In the genomic region with DNA sequence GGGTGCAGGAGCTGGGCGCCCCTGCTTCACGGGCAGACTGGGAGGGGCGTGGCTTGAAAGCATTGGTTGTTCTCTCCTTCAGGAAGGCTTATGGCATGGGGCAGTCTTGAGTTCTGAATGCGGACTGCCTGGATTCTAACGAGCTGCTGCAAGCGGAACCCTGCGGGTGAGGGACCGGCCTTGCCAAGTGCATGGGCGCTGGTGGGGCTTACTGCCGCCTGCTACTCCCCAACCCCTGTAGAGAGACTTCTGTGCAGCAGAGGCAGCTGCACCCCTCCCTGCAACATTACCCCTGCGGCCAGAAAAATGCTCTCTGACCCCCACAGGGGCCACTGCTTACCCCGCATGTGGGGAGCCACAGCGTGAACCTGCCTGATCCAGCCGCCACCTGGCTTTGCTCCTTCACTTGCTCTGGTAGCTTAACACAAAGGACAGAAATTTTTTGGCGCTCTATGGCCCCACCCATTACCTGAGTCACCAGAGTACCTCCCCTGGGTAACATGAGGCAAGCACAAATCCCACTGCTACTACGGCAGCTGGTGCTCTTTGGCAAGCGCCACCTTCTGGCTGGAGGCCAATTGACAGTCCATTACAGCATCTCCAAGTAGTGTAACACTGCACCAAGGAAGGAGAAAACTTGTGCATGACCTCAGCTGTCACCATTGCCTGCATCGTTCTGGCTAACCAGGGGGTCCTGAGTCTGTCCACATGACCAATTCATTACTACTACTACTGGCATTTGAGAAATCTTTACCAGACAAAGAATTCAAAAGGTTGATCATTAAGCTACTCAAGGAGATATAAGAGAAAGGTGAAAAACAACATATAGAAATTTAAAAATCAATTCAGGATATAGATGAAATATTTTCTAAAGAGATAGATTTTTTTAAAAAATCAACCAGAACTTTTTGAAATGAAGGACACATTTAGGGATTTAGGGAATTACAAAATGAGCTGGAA, we compare ENCODE assay signal across 8 cellular contexts. TPM values are rescaled to one million over a fixed set of nuclear protein-coding genes. Genes with fewer than 3 reads are reported as not detected.
DNase-seq lines count a peak whose midpoint lies in the region; ATAC-seq and TF ChIP-seq lines count a peak whose summit lies in the region.

No MANE protein-coding gene starts in this region.

- H3K9me3 ChIP-seq in IMR-90 (ENCODE audit: control insufficient read depth, insufficient read depth, low read length) (no peaks in the 10 kb centered on the region), parathyroid adenoma (ENCODE audit: control insufficient read depth, low read length) (no peaks in the 10 kb centered on the region), tibial nerve (peaks cover 0 to 16% (median 0%) of the 10 kb centered on the region in 4 donors)

- no peaks in the 10 kb centered on the region for H3K36me3 ChIP-seq in IMR-90 (ENCODE audit: control insufficient read depth, insufficient read depth, low read length)
- H3K36me3 ChIP-seq in parathyroid adenoma (ENCODE audit: control insufficient read depth, insufficient read depth, low read length), result no peaks in the 10 kb centered on the region
- H3K36me3 ChIP-seq in tibial nerve, result no peaks in the 10 kb centered on the region

- TF ChIP-seq EP300 in tibial nerve (IDR thresholded peaks at IDR 0.05), result no peak

- no peaks in the 10 kb centered on the region for H3K79me2 ChIP-seq in parathyroid adenoma

- H3K4me2 ChIP-seq in IMR-90 (ENCODE audit: low read depth, low read length) (peak overlapping the region; percentile 47), parathyroid adenoma (ENCODE audit: low read length) (peak overlapping the region; percentile 82)

- peak overlapping the region; percentile 87 for H2AK9ac ChIP-seq in IMR-90 (replicated peaks; ENCODE audit: low read depth, low read length, poor library complexity)

- H3K23ac ChIP-seq in IMR-90 (ENCODE audit: low read depth, low read length), result no peak overlapping the region

- TF ChIP-seq CTCF in IMR-90 (conservative IDR thresholded peaks at IDR 0.05; ENCODE audit: low read depth, low read length) (peak; percentile 26; the same call in 1 of the 2 replicates), parathyroid adenoma (IDR thresholded peaks at IDR 0.05) (peak; percentile 57), tibial nerve (IDR thresholded peaks at IDR 0.05) (peak in 4 of 5 experiments; percentile 19 to 67 (median 27))

- peak overlapping the region; percentile 43 to 93 for H3K27ac Mint-ChIP-seq in activated naive CD4-positive, alpha-beta T cell treated with anti-CD3 and anti-CD28 coated beads, Interleukin-2, amount 50 U/mL, for 72 hours

- POLR2A ChIA-PET in IMR-90 (lab: Charles Lee; ENCODE audit: unreplicated experiment), result no interaction called here

- TF ChIP-seq POLR2A in IMR-90 (IDR thresholded peaks at IDR 0.05; ENCODE audit: low read depth, low read length) (no peak), tibial nerve (IDR thresholded peaks at IDR 0.05) (no peak)

- peaks cover 0 to 10% of the 10 kb centered on the region in 2 experiments; a peak in 1 of 4 replicates for H3K79me1 ChIP-seq in IMR-90 (ENCODE audit: low read depth in 1 of 2, low read length in 2 of 2)

- H3K14ac ChIP-seq in IMR-90 (replicated peaks; ENCODE audit: low read depth, low read length), result 0 out of 2 replicates have a peak overlapping the region, but pooled peaks have one; percentile 37

- dilution Hi-C loops in IMR-90 (cut with HindIII; ENCODE audit: low sequenced_read_pairs, unreplicated experiment), result no loop called here

- H4K8ac ChIP-seq in IMR-90 (ENCODE audit: low read depth in 2 of 2, low read length in 2 of 2), result peak overlapping the region in 1 of 2 experiments; percentile 34; a peak in 1 of 4 replicates

- intact Hi-C loops in IMR-90 (cut with micrococcal nuclease), result no loop called here
- intact Hi-C loops in cardiac septum (cut with DNase I), result no loop called here

- peak overlapping the region; percentile 23; the same call in 1 of the 2 replicates for H2BK120ac ChIP-seq in IMR-90 (ENCODE audit: low read depth, low read length)

- peak overlapping the region; percentile 39; the same call in 1 of the 2 replicates for H3K56ac ChIP-seq in IMR-90 (ENCODE audit: extremely low read depth, insufficient read depth, low read length)

- H4K20me1 ChIP-seq in IMR-90 (ENCODE audit: insufficient read depth, low read length), result no peaks in the 10 kb centered on the region

- ATAC-seq in GM21526 (IDR thresholded peaks at IDR 0.05; ENCODE audit: low FRiP score, unreplicated experiment) (peak; percentile 99), IMR-90 (ENCODE audit: low read depth) (peak; percentile 52)
- peak; percentile 98 to 99 for ATAC-seq in activated naive CD4-positive, alpha-beta T cell treated with anti-CD3 and anti-CD28 coated beads, Interleukin-2, amount 50 U/mL, for 72 hours

- H3K27me3 ChIP-seq in IMR-90 (ENCODE audit: control insufficient read depth, insufficient read depth, low read length) (no peaks in the 10 kb centered on the region), parathyroid adenoma (ENCODE audit: control insufficient read depth, insufficient read depth, low read length) (no peaks in the 10 kb centered on the region), tibial nerve (no peaks in the 10 kb centered on the region)

- no peak overlapping the region; the same call in 1 of the 2 replicates for H4K91ac ChIP-seq in IMR-90 (ENCODE audit: insufficient read depth, low read depth, low read length)

- CTCF ChIA-PET in IMR-90 (lab: Yijun Ruan, JAX), result interaction anchor here (0.6 to 1.2 kb wide), 5 partner anchors 28 to 698 kb away, joined by 3 to 9 read pairs (median 4); no protein-coding TSS in a partner anchor

- BruUV-seq in IMR-90 (replicated peaks; lab: Mats Ljungman, UMichigan), result no TSS peak

- H2AK5ac ChIP-seq in IMR-90 (ENCODE audit: low read depth, low read length), result peak overlapping the region; percentile 7; the same call in 1 of the 2 replicates

- H3K4me1 ChIP-seq in IMR-90 (ENCODE audit: control insufficient read depth, insufficient read depth, low read length) (peaks cover 13% of the 10 kb centered on the region), parathyroid adenoma (no peaks in the 10 kb centered on the region), tibial nerve (peaks cover 0 to 12% (median 0%) of the 10 kb centered on the region in 4 donors)

- DNase-seq in DMS53 (lab: John Stamatoyannopoulos, UW) (peak; percentile 91), IMR-90 (peak; percentile 86), SK-MEL-5 (ENCODE audit: low read depth, low spot score) (peak; percentile 61), cardiac septum (ENCODE audit: low spot score) (peak; percentile 88), tibial nerve (ENCODE audit: low spot score in 2 of 2) (peak; percentile 54 to 71)
- peak; percentile 89 to 92 for DNase-seq in activated naive CD4-positive, alpha-beta T cell treated with anti-CD3 and anti-CD28 coated beads, Interleukin-2, amount 50 U/mL, for 72 hours (ENCODE audit: low spot score in 2 of 2)

- H2BK15ac ChIP-seq in IMR-90 (ENCODE audit: low read depth, low read length), result no peak overlapping the region

- H2AFZ ChIP-seq in IMR-90 (replicated peaks; ENCODE audit: low read length, poor library complexity) (peak overlapping the region; percentile 87), parathyroid adenoma (peak overlapping the region; percentile 89)

- no peak overlapping the region for H3K18ac ChIP-seq in IMR-90 (ENCODE audit: low read depth, low read length)

- H2BK5ac ChIP-seq in IMR-90 (ENCODE audit: low read depth, low read length, poor library complexity, severe bottlenecking), result no peak overlapping the region

- H3K9ac ChIP-seq in IMR-90 (ENCODE audit: low read depth, low read length) (no peak overlapping the region), parathyroid adenoma (no peak overlapping the region)

- no peaks in the 10 kb centered on the region for H3K9me3 Mint-ChIP-seq in activated naive CD4-positive, alpha-beta T cell treated with anti-CD3 and anti-CD28 coated beads, Interleukin-2, amount 50 U/mL, for 72 hours

- no peaks in the 10 kb centered on the region for H3K36me3 Mint-ChIP-seq in activated naive CD4-positive, alpha-beta T cell treated with anti-CD3 and anti-CD28 coated beads, Interleukin-2, amount 50 U/mL, for 72 hours

- H4K5ac ChIP-seq in IMR-90 (ENCODE audit: low read depth, low read length), result no peak overlapping the region

- H2BK20ac ChIP-seq in IMR-90 (ENCODE audit: low read depth, low read length), result no peak overlapping the region

- in situ Hi-C loops in IMR-90 (cut with MboI; ENCODE audit: low sequenced_read_pairs) (no loop called here), SK-MEL-5 (cut with HindIII; ENCODE audit: low pct_unique_long_range_greater_than_20kb, low sequenced_read_pairs) (no loop called here)

- WGBS in IMR-90 (ENCODE audit: extremely low coverage in 2 of 2, insufficient read length in 1 of 2), 2 experiments, result 16% methylated on average over 5 of the region's 18 CpGs; no CpG with 5 or more reads in 1 of the 2 experiments
- 8 to 9% methylated on average over 10 to 17 of the region's 18 CpGs for WGBS in tibial nerve, 2 donors

- H3K27ac ChIP-seq in IMR-90 (ENCODE audit: insufficient read depth, low read length) (no peak overlapping the region), parathyroid adenoma (peak overlapping the region; percentile 65), tibial nerve (peak overlapping the region in 3 of 4 donors; percentile 32 to 66 (median 36))

- H3K4me3 ChIP-seq in IMR-90 (ENCODE audit: insufficient read depth, low read depth, low read length) (peak overlapping the region; percentile 15; the same call in 1 of the 2 replicates), parathyroid adenoma (ENCODE audit: low read depth, low read length) (peak overlapping the region; percentile 73), tibial nerve (peak overlapping the region; percentile 33 to 60 (median 45))

- no peak for TF ChIP-seq RAD21 in IMR-90 (IDR thresholded peaks at IDR 0.05; ENCODE audit: low read length)

- peak overlapping the region; percentile 55 for H3K4ac ChIP-seq in IMR-90 (ENCODE audit: low read depth, low read length)

- H3K9me1 ChIP-seq in IMR-90 (ENCODE audit: insufficient read depth, low read length), result 0 out of 2 replicates have a peak, but pooled peaks cover 3% of the 10 kb centered on the region

RNA-seq across cellular contexts. Expression of gene MYL12B, which starts 35.4 kb away (rescaled TPM):
- total RNA-seq in IMR-90 (2012; rRNA removed) (593 and 692 TPM in 2 replicates), cardiac septum (228 TPM), tibial nerve (100 to 1,000 TPM; 244 to 321 (median 281) TPM)
- 753 and 816 TPM in 2 replicates for polyA plus RNA-seq in IMR-90 (2012; rRNA removed)
- 265 and 382 TPM in 2 replicates for polyA plus RNA-seq in IMR-90 (2012; cell fraction: cytosol; rRNA removed)
- 98.0 and 290 TPM in 2 replicates for polyA plus RNA-seq in IMR-90 (2012; cell fraction: nucleus; rRNA removed; ENCODE audit: low replicate concordance)
- 315 and 343 TPM in 2 replicates for total RNA-seq in SK-MEL-5 (2014; rRNA removed; shearing (Covaris generic))
- polyA plus RNA-seq in SK-MEL-5 (2015; cell fraction: cytosol; rRNA removed), result 214 and 216 TPM in 2 replicates
- 46.7 and 49.1 TPM in 2 replicates for polyA plus RNA-seq in SK-MEL-5 (2015; cell fraction: nucleus; rRNA removed)
- total RNA-seq in activated naive CD4-positive, alpha-beta T cell treated with anti-CD3 and anti-CD28 coated beads, Interleukin-2, amount 50 U/mL, for 72 hours, result 100 to 1,000 TPM; 294 to 358 TPM

RNA-seq across cellular contexts. Expression of gene MYL12A, which starts 49.7 kb away (rescaled TPM):
- total RNA-seq in IMR-90 (2012; rRNA removed) (580 and 743 TPM in 2 replicates), cardiac septum (4,186 TPM), tibial nerve (100 to 1,000 TPM; 387 to 515 (median 415) TPM)
- 469 and 549 TPM in 2 replicates for polyA plus RNA-seq in IMR-90 (2012; rRNA removed)
- 192 and 196 TPM in 2 replicates for polyA plus RNA-seq in IMR-90 (2012; cell fraction: cytosol; rRNA removed)
- 65.1 and 308 TPM in 2 replicates for polyA plus RNA-seq in IMR-90 (2012; cell fraction: nucleus; rRNA removed; ENCODE audit: low replicate concordance)
- total RNA-seq in SK-MEL-5 (2014; rRNA removed; shearing (Covaris generic)), result 528 and 560 TPM in 2 replicates
- polyA plus RNA-seq in SK-MEL-5 (2015; cell fraction: cytosol; rRNA removed), result 168 and 198 TPM in 2 replicates
- polyA plus RNA-seq in SK-MEL-5 (2015; cell fraction: nucleus; rRNA removed), result 68.9 and 97.1 TPM in 2 replicates
- total RNA-seq in activated naive CD4-positive, alpha-beta T cell treated with anti-CD3 and anti-CD28 coated beads, Interleukin-2, amount 50 U/mL, for 72 hours, result 100 to 1,000 TPM; 485 to 498 TPM

Comparison
In these comparisons a context has a peak if more than half of its experiments do, and no peak if none do; other contexts are left out.
1. H3K4me3 ChIP-seq: peak in every context shown above with its lines; median percentile 73 in parathyroid adenoma; 45 in tibial nerve; 15 in IMR-90.